In genomic region chr7:11130601-11131000, GRCh38 we compare ENCODE assay signal across 17 cellular contexts.
A peak's percentile ranks its signal among the peaks of the same experiment; 100 is the strongest.
DNase-seq lines count a peak whose midpoint lies in the region; ATAC-seq and TF ChIP-seq lines count a peak whose summit lies in the region.
"Had no signal": no experiment of that assay in that cellular context is flagged by ENCODE, and none has a peak within 500 bp of the region (broad histone marks: within the 10 kb centered on the region; RNA-seq: fewer than 3 reads in every experiment).

No MANE protein-coding gene starts in this region.

- no peak for DNase-seq in activated CD8-positive, alpha-beta memory T cell treated with anti-CD3 and anti-CD28 coated beads, Interleukin-2, amount 10 ng/mL, durations not matched to agents 7 days and 5 days
- no peak for DNase-seq in activated CD8-positive, alpha-beta memory T cell treated with anti-CD3 and anti-CD28 coated beads, Interleukin-2, amount 50 U/mL, for 48 hours
- DNase-seq in NCI-H2081 (lab: John Stamatoyannopoulos, UW) (no peak), NCI-H82 treated with DMSO at 0.1 percent for 48 hours (lab: John Stamatoyannopoulos, UW; ENCODE audit: unreplicated experiment) (no peak), coronary artery (ENCODE audit: low spot score) (no peak)
- DNase-seq: AML-193; Caco-2; CD8-positive, alpha-beta memory T cell; DND-41; GDM1 had no signal

- no peak for ATAC-seq in activated CD8-positive, alpha-beta memory T cell treated with anti-CD3 and anti-CD28 coated beads, Interleukin-2, amount 10 ng/mL, durations not matched to agents 7 days and 5 days
- no peak for ATAC-seq in HG02798 (IDR thresholded peaks at IDR 0.05; ENCODE audit: poor library complexity, unreplicated experiment)
- ATAC-seq: HepG2 had no signal

- no peak for TF ChIP-seq CTCF in brain (conservative IDR thresholded peaks at IDR 0.05)
- TF ChIP-seq CTCF in nephron (IDR thresholded peaks at IDR 0.05; ENCODE audit: unreplicated experiment in 3 of 3) = no peak
- TF ChIP-seq CTCF in coronary artery (IDR thresholded peaks at IDR 0.05) = no peak

- no peaks in the 10 kb centered on the region for H3K27me3 Mint-ChIP-seq in activated CD8-positive, alpha-beta memory T cell treated with anti-CD3 and anti-CD28 coated beads, Interleukin-2, amount 10 ng/mL, durations not matched to agents 7 days and 5 days
- H3K27me3 Mint-ChIP-seq in brain = peaks cover 3% of the 10 kb centered on the region
- H3K27me3 Mint-ChIP-seq in nephron (ENCODE audit: low read depth) = no peaks in the 10 kb centered on the region
- H3K27me3 Mint-ChIP-seq: CD8-positive, alpha-beta memory T cell had no signal

- CTCF ChIA-PET in activated CD8-positive, alpha-beta memory T cell treated with anti-CD3 and anti-CD28 coated beads, Interleukin-2, amount 10 ng/mL, durations not matched to agents 7 days and 5 days (lab: Charles Lee) = no interaction called here

- H3K9me3 Mint-ChIP-seq in activated CD8-positive, alpha-beta memory T cell treated with anti-CD3 and anti-CD28 coated beads, Interleukin-2, amount 10 ng/mL, durations not matched to agents 7 days and 5 days (ENCODE audit: low read depth) = no peaks in the 10 kb centered on the region
- no peaks in the 10 kb centered on the region for H3K9me3 Mint-ChIP-seq in brain
- H3K9me3 Mint-ChIP-seq in nephron = no peaks in the 10 kb centered on the region
- H3K9me3 Mint-ChIP-seq: CD8-positive, alpha-beta memory T cell had no signal

- no peak overlapping the region for H3K4me3 Mint-ChIP-seq in activated CD8-positive, alpha-beta memory T cell treated with anti-CD3 and anti-CD28 coated beads, Interleukin-2, amount 10 ng/mL, durations not matched to agents 7 days and 5 days
- no peak overlapping the region for H3K4me3 Mint-ChIP-seq in brain
- no peak overlapping the region for H3K4me3 Mint-ChIP-seq in nephron
- H3K4me3 Mint-ChIP-seq: CD8-positive, alpha-beta memory T cell had no signal

- H3K4me3 ChIP-seq in coronary artery = no peak overlapping the region
- H3K4me3 ChIP-seq: BLaER1, HAP-1 had no signal

- H3K27ac Mint-ChIP-seq in activated CD8-positive, alpha-beta memory T cell treated with anti-CD3 and anti-CD28 coated beads, Interleukin-2, amount 10 ng/mL, durations not matched to agents 7 days and 5 days = peak overlapping the region; percentile 20
- peak overlapping the region in 3 of 5 experiments; percentile 1 to 72 (median 16) for H3K27ac Mint-ChIP-seq in brain
- peak overlapping the region; percentile 30 to 91 (median 87) for H3K27ac Mint-ChIP-seq in nephron

- peaks cover 55% of the 10 kb centered on the region for H3K4me1 Mint-ChIP-seq in activated CD8-positive, alpha-beta memory T cell treated with anti-CD3 and anti-CD28 coated beads, Interleukin-2, amount 10 ng/mL, durations not matched to agents 7 days and 5 days
- H3K4me1 Mint-ChIP-seq in brain = peaks cover 36% of the 10 kb centered on the region
- peaks cover 55% of the 10 kb centered on the region for H3K4me1 Mint-ChIP-seq in nephron

- H3K36me3 Mint-ChIP-seq in activated CD8-positive, alpha-beta memory T cell treated with anti-CD3 and anti-CD28 coated beads, Interleukin-2, amount 10 ng/mL, durations not matched to agents 7 days and 5 days = peaks cover 39% of the 10 kb centered on the region
- peaks cover 34% of the 10 kb centered on the region for H3K36me3 Mint-ChIP-seq in brain
- H3K36me3 Mint-ChIP-seq in nephron (ENCODE audit: low read depth) = peaks cover 18% of the 10 kb centered on the region

- no peak overlapping the region for H3K27ac ChIP-seq in coronary artery
- H3K27ac ChIP-seq: 22Rv1, BLaER1 had no signal

Comparison
In these comparisons a context has a peak if more than half of its experiments do, and no peak if none do; other contexts are left out.
1. H3K27ac Mint-ChIP-seq: peak in every context shown above with its lines; median percentile 87 in nephron; 20 in activated CD8-positive, alpha-beta memory T cell treated with anti-CD3 and anti-CD28 coated beads, Interleukin-2, amount 10 ng/mL, durations not matched to agents 7 days and 5 days; 16 in brain.